ENCODE assay signal across 1 cellular context in genomic region chr12:105420659-105421240, GRCh38.
TF ChIP-seq lines count a peak whose summit lies in the region.

No MANE protein-coding gene starts in this region.

TF ChIP-seq in HEK293, 187 proteins besides CTCF, POLR2A, EP300 and RAD21 (continued from another document):
- TF ChIP-seq, protein P1, sequence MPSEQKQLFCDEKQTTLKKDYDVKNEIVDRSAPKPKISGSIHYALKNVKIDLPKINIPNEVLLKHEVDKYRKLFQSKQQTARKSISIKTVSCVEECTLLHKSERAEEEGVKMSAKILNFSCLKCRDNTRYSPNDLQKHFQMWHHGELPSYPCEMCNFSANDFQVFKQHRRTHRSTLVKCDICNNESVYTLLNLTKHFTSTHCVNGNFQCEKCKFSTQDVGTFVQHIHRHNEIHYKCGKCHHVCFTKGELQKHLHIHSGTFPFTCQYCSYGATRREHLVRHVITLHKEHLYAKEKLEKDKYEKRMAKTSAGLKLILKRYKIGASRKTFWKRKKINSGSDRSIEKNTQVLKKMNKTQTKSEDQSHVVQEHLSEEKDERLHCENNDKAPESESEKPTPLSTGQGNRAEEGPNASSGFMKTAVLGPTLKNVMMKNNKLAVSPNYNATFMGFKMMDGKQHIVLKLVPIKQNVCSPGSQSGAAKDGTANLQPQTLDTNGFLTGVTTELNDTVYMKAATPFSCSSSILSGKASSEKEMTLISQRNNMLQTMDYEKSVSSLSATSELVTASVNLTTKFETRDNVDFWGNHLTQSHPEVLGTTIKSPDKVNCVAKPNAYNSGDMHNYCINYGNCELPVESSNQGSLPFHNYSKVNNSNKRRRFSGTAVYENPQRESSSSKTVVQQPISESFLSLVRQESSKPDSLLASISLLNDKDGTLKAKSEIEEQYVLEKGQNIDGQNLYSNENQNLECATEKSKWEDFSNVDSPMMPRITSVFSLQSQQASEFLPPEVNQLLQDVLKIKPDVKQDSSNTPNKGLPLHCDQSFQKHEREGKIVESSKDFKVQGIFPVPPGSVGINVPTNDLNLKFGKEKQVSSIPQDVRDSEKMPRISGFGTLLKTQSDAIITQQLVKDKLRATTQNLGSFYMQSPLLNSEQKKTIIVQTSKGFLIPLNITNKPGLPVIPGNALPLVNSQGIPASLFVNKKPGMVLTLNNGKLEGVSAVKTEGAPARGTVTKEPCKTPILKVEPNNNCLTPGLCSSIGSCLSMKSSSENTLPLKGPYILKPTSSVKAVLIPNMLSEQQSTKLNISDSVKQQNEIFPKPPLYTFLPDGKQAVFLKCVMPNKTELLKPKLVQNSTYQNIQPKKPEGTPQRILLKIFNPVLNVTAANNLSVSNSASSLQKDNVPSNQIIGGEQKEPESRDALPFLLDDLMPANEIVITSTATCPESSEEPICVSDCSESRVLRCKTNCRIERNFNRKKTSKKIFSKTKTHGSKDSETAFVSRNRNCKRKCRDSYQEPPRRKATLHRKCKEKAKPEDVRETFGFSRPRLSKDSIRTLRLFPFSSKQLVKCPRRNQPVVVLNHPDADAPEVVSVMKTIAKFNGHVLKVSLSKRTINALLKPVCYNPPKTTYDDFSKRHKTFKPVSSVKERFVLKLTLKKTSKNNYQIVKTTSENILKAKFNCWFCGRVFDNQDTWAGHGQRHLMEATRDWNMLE (tag by site-specific recombination; conservative IDR thresholded peaks at IDR 0.05; ENCODE audit: low read depth) = no peak
- TF ChIP-seq ZNF311 (tag by site-specific recombination; IDR thresholded peaks at IDR 0.05; ENCODE audit: borderline replicate concordance) = no peak
- TF ChIP-seq ZNF292 (tag by site-specific recombination; IDR thresholded peaks at IDR 0.05; ENCODE audit: borderline replicate concordance, low read depth) = no peak
- peak; percentile 91 for TF ChIP-seq ZNF654 (tag by site-specific recombination; IDR thresholded peaks at IDR 0.05; ENCODE audit: low read depth)
- TF ChIP-seq ZNF585B (tag by site-specific recombination; IDR thresholded peaks at IDR 0.05) = peak; percentile 73
- no peak for TF ChIP-seq ZBTB11 (tag by site-specific recombination; conservative IDR thresholded peaks at IDR 0.05; ENCODE audit: low read depth)
- TF ChIP-seq ZNF157 (tag by site-specific recombination; IDR thresholded peaks at IDR 0.05) = no peak
- TF ChIP-seq ZNF785 (tag by site-specific recombination; IDR thresholded peaks at IDR 0.05) = no peak
- TF ChIP-seq SP7 (tag by site-specific recombination; IDR thresholded peaks at IDR 0.05) = 0 out of 2 replicates have a peak, but pooled peaks have one; percentile 20
- peak; percentile 33; the same call in 1 of the 2 replicates for TF ChIP-seq ZSCAN30 (tag by site-specific recombination; IDR thresholded peaks at IDR 0.05)
- TF ChIP-seq ZNF426 (tag by site-specific recombination; IDR thresholded peaks at IDR 0.05) = no peak
- TF ChIP-seq ZNF398 (tag by site-specific recombination; IDR thresholded peaks at IDR 0.05) = no peak
- no peak for TF ChIP-seq HIC1 (tag by site-specific recombination; IDR thresholded peaks at IDR 0.05)
- no peak for TF ChIP-seq ZEB2 (tag by site-specific recombination; IDR thresholded peaks at IDR 0.05)
